Comparison of ENCODE assay signal across 8 cellular contexts in the genomic region with DNA sequence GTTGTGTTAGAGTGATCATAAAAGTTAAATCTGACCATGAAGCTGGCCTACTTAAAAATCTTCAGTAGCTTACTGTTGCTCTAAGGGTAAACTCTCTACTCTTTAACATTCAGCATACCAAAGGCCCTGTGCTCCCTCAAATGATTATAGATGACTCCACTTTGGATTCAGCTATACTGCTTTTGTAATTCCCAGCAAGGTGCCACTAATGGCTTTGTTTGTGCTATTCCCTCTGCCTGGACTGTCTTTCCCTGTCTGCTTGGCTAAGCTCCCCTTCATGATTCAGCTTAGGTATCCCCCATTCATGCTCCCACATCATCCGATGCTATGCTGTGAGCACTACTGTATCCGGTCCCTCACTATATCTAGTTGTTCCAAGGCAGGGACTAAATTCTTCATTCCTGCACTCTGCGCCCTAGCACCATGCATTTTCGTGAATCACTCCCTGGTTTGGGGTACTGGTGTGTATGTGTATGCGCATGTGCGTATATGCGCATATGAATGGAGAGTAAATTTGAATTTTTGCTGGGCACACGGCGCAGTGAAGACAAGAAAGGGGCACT. TPM values are rescaled to one million over a fixed set of nuclear protein-coding genes. Genes with fewer than 3 reads are reported as not detected.
DNase-seq lines count a peak whose midpoint lies in the region; ATAC-seq and TF ChIP-seq lines count a peak whose summit lies in the region.

No MANE protein-coding gene starts in this region.

- intact Hi-C loops in Calu3 (cut with micrococcal nuclease; ENCODE audit: unreplicated experiment) (loop anchor here (5.0 kb wide), 2 partner anchors 80 to 1015 kb away; a partner anchor contains a TSS), left ventricle myocardium superior (cut with micrococcal nuclease) (no loop called here)

- DNase-seq in Calu3 (no peak), left ventricle myocardium superior (no peak), dermis blood vessel endothelial cell (no peak), germinal center (ENCODE audit: low spot score) (no peak)
- DNase-seq in activated CD4-positive, alpha-beta memory T cell treated with anti-CD3 and anti-CD28 coated beads, Interleukin-2, amount 10 ng/mL, durations not matched to agents 7 days and 5 days: no peak

- peak overlapping the region; percentile 87 for H3K4me2 ChIP-seq in skeletal muscle satellite cell (ENCODE audit: low read length)

- peaks cover 3% of the 10 kb centered on the region for H3K27me3 ChIP-seq in skeletal muscle satellite cell (ENCODE audit: control insufficient read depth, insufficient read depth, low read length)

- peaks cover 35% of the 10 kb centered on the region for H3K4me1 Mint-ChIP-seq in Calu3 (ENCODE audit: low read depth, unreplicated experiment)
- H3K4me1 Mint-ChIP-seq in activated CD4-positive, alpha-beta memory T cell treated with anti-CD3 and anti-CD28 coated beads, Interleukin-2, amount 10 ng/mL, durations not matched to agents 7 days and 5 days: peaks cover 61% of the 10 kb centered on the region

- POLR2A ChIA-PET in activated CD4-positive, alpha-beta memory T cell treated with anti-CD3 and anti-CD28 coated beads, Interleukin-2, amount 10 ng/mL, durations not matched to agents 7 days and 5 days (lab: Charles Lee): interaction anchor here (0.9 to 2.9 kb wide), 7 partner anchors 10 to 1558 kb away, joined by 3 to 21 read pairs (median 5); a partner anchor contains a TSS

- no peaks in the 10 kb centered on the region for H3K27me3 Mint-ChIP-seq in Calu3 (ENCODE audit: unreplicated experiment)
- no peaks in the 10 kb centered on the region for H3K27me3 Mint-ChIP-seq in activated CD4-positive, alpha-beta memory T cell treated with anti-CD3 and anti-CD28 coated beads, Interleukin-2, amount 10 ng/mL, durations not matched to agents 7 days and 5 days

- peaks cover 9% of the 10 kb centered on the region for H3K4me1 ChIP-seq in skeletal muscle satellite cell (ENCODE audit: control insufficient read depth, insufficient read depth, low read length)

- BruUV-seq in Calu3 (replicated peaks; lab: Mats Ljungman, UMichigan): no TSS peak

- ATAC-seq in HG02642 (IDR thresholded peaks at IDR 0.05; ENCODE audit: poor library complexity, unreplicated experiment) (peak; percentile 65), left ventricle myocardium superior (peak; percentile 65), GM21723 (IDR thresholded peaks at IDR 0.05; ENCODE audit: unreplicated experiment) (no peak)

- no peak for TF ChIP-seq CTCF in Calu3 (IDR thresholded peaks at IDR 0.05; ENCODE audit: unreplicated experiment)

- peak overlapping the region; percentile 95 for H3K27ac Mint-ChIP-seq in Calu3 (ENCODE audit: unreplicated experiment)
- peak overlapping the region; percentile 92 for H3K27ac Mint-ChIP-seq in activated CD4-positive, alpha-beta memory T cell treated with anti-CD3 and anti-CD28 coated beads, Interleukin-2, amount 10 ng/mL, durations not matched to agents 7 days and 5 days

- CTCF ChIA-PET in Calu3 (lab: Charles Lee): no interaction called here
- CTCF ChIA-PET in activated CD4-positive, alpha-beta memory T cell treated with anti-CD3 and anti-CD28 coated beads, Interleukin-2, amount 10 ng/mL, durations not matched to agents 7 days and 5 days (lab: Charles Lee): no interaction called here

- H3K9ac ChIP-seq in skeletal muscle satellite cell (ENCODE audit: low read depth, low read length): peak overlapping the region; percentile 84

- H3K36me3 ChIP-seq in skeletal muscle satellite cell (ENCODE audit: insufficient read depth, low read length): peaks cover 28% of the 10 kb centered on the region

- peaks cover 3% of the 10 kb centered on the region for H3K9me3 Mint-ChIP-seq in Calu3 (ENCODE audit: low read depth, unreplicated experiment)
- H3K9me3 Mint-ChIP-seq in activated CD4-positive, alpha-beta memory T cell treated with anti-CD3 and anti-CD28 coated beads, Interleukin-2, amount 10 ng/mL, durations not matched to agents 7 days and 5 days: no peaks in the 10 kb centered on the region

- H3K4me3 Mint-ChIP-seq in Calu3 (ENCODE audit: low read depth, unreplicated experiment): peak overlapping the region; percentile 92
- H3K4me3 Mint-ChIP-seq in activated CD4-positive, alpha-beta memory T cell treated with anti-CD3 and anti-CD28 coated beads, Interleukin-2, amount 10 ng/mL, durations not matched to agents 7 days and 5 days: peak overlapping the region; percentile 95

- H3K36me3 Mint-ChIP-seq in Calu3 (ENCODE audit: insufficient read depth, unreplicated experiment): peaks cover 30% of the 10 kb centered on the region
- peaks cover 28% of the 10 kb centered on the region for H3K36me3 Mint-ChIP-seq in activated CD4-positive, alpha-beta memory T cell treated with anti-CD3 and anti-CD28 coated beads, Interleukin-2, amount 10 ng/mL, durations not matched to agents 7 days and 5 days (ENCODE audit: low read depth)

- H3K9me3 ChIP-seq in skeletal muscle satellite cell (replicated peaks; ENCODE audit: low read length): no peaks in the 10 kb centered on the region

- peak overlapping the region; percentile 70 for H3K4me3 ChIP-seq in skeletal muscle satellite cell (ENCODE audit: low read length)

RNA-seq across cellular contexts. Expression of a gene that starts 0.5 kb away (rescaled TPM):
- total RNA-seq in Calu3 (2022) (26.8 and 34.1 TPM in 2 replicates), left ventricle myocardium superior (10.0 TPM), dermis blood vessel endothelial cell (26.0 and 28.8 TPM in 2 replicates)
- total RNA-seq in activated CD4-positive, alpha-beta memory T cell treated with anti-CD3 and anti-CD28 coated beads, Interleukin-2, amount 10 ng/mL, durations not matched to agents 7 days and 5 days: 10 to 100 TPM; 26.3 to 29.3 TPM
- total RNA-seq in skeletal muscle satellite cell (2012; rRNA removed): 13.9 and 19.9 TPM in 2 replicates
